ENCODE assay signal across 8 cellular contexts in genomic region chr22:36853407-36854099, GRCh38. TPM values are rescaled to one million over a fixed set of nuclear protein-coding genes. Genes with fewer than 3 reads are reported as not detected.
A peak's percentile ranks its signal among the peaks of the same experiment; 100 is the strongest.
DNase-seq lines count a peak whose midpoint lies in the region; ATAC-seq and TF ChIP-seq lines count a peak whose summit lies in the region.

No MANE protein-coding gene starts in this region.

- 85% methylated on average over 12 of the region's 16 CpGs for WGBS in mesenchymal stem cell

- H3K27ac ChIP-seq in mesenchymal stem cell (ENCODE audit: low read length, poor library complexity, severe bottlenecking), result no peak overlapping the region

- no peak overlapping the region for H2BK15ac ChIP-seq in mesenchymal stem cell (ENCODE audit: low read depth, poor library complexity, severe bottlenecking)

- H3K14ac ChIP-seq in mesenchymal stem cell (ENCODE audit: low read length in 2 of 2), result no peak overlapping the region

- TF ChIP-seq CTCF in NB4 (IDR thresholded peaks at IDR 0.05; ENCODE audit: low read depth, low read length) (peak; percentile 74), chondrocyte (IDR thresholded peaks at IDR 0.05) (peak; percentile 78)

- no peak overlapping the region for H2BK12ac ChIP-seq in mesenchymal stem cell (ENCODE audit: low read length in 2 of 2)

- no peak overlapping the region for H2BK120ac ChIP-seq in mesenchymal stem cell (ENCODE audit: low read depth, low read length)

- peaks cover 2% of the 10 kb centered on the region for H3K4me1 ChIP-seq in mesenchymal stem cell (ENCODE audit: control insufficient read depth, insufficient read depth, low read depth, low read length)

- H3K36me3 ChIP-seq in mesenchymal stem cell (ENCODE audit: control insufficient read depth in 1 of 2, insufficient read depth in 2 of 2, low read depth in 1 of 2, low read length in 2 of 2), result no peaks in the 10 kb centered on the region

- peaks cover 5% of the 10 kb centered on the region for H3K4me1 Mint-ChIP-seq in chondrocyte (ENCODE audit: low read depth)

- H2AK5ac ChIP-seq in mesenchymal stem cell (ENCODE audit: low read length, severe bottlenecking), result no peak overlapping the region

- H2AFZ ChIP-seq in mesenchymal stem cell (ENCODE audit: low read depth, low read length), result no peak overlapping the region

- no peak overlapping the region for H3K23ac ChIP-seq in mesenchymal stem cell (ENCODE audit: low read length in 2 of 2)

- DNase-seq in NCI-H1436 (lab: John Stamatoyannopoulos, UW), result peak; percentile 37
- no peak for DNase-seq in NCI-H1436 treated with DMSO at 0.1 percent for 48 hours (lab: John Stamatoyannopoulos, UW)
- DNase-seq in NB4 (ENCODE audit: low read depth), result peak; percentile 73
- peak; percentile 75 for DNase-seq in activated CD4-positive, alpha-beta T cell treated with anti-CD3 and anti-CD28 coated beads for 1 hour
- no peak for DNase-seq in chondrocyte (ENCODE audit: low spot score)
- peak; percentile 29 for DNase-seq in mesenchymal stem cell
- peak; percentile 82 for DNase-seq in stimulated activated CD8-positive, alpha-beta memory T cell treated with anti-CD3 and anti-CD28 coated beads, Interleukin-4, amount 100 ng/mL, for 24 hours (ENCODE audit: low read depth)

- H3K4me3 Mint-ChIP-seq in chondrocyte (ENCODE audit: unreplicated experiment), result no peak overlapping the region

- H3K4me3 ChIP-seq in NB4 (ENCODE audit: low read depth, low read length) (no peak overlapping the region), mesenchymal stem cell (ENCODE audit: insufficient read depth in 1 of 2, low read depth in 1 of 2, low read length in 2 of 2) (no peak overlapping the region)

- H3K9me3 Mint-ChIP-seq in chondrocyte (ENCODE audit: low read depth), result no peaks in the 10 kb centered on the region

- H3K36me3 Mint-ChIP-seq in chondrocyte (ENCODE audit: low read depth), result no peaks in the 10 kb centered on the region

- H3K27me3 Mint-ChIP-seq in chondrocyte (ENCODE audit: low read depth), result peaks cover 39% of the 10 kb centered on the region

- ATAC-seq in GM18498 (IDR thresholded peaks at IDR 0.05; ENCODE audit: unreplicated experiment), result no peak

- H3K27me3 ChIP-seq in mesenchymal stem cell (ENCODE audit: control insufficient read depth in 1 of 2, insufficient read depth in 1 of 2, low read length in 2 of 2), result peaks cover 49 to 65% of the 10 kb centered on the region in 2 experiments

- no peaks in the 10 kb centered on the region for H3K79me1 ChIP-seq in mesenchymal stem cell (replicated peaks; ENCODE audit: low read length, poor library complexity, severe bottlenecking)

- H3K27ac Mint-ChIP-seq in chondrocyte (ENCODE audit: unreplicated experiment), result no peak overlapping the region

- no peak overlapping the region for H4K91ac ChIP-seq in mesenchymal stem cell (ENCODE audit: low read length)

- no peak overlapping the region for H3K18ac ChIP-seq in mesenchymal stem cell (ENCODE audit: low read depth in 1 of 2, low read length in 2 of 2)

- peak overlapping the region; percentile 21 for H4K8ac ChIP-seq in mesenchymal stem cell (ENCODE audit: low read length)

- no peak overlapping the region for H3K4me2 ChIP-seq in mesenchymal stem cell (ENCODE audit: low read length, poor library complexity, severe bottlenecking)

- no peak overlapping the region for H2BK5ac ChIP-seq in mesenchymal stem cell (ENCODE audit: low read depth, low read length, poor library complexity, severe bottlenecking)

- TF ChIP-seq POLR2A in NB4 (IDR thresholded peaks at IDR 0.05; ENCODE audit: extremely low read depth, insufficient read length), result no peak

- H3K9me3 ChIP-seq in mesenchymal stem cell (ENCODE audit: control insufficient read depth, low read length), result peaks cover 4% of the 10 kb centered on the region

- no peak overlapping the region for H3K9ac ChIP-seq in mesenchymal stem cell (ENCODE audit: low read length)

- no peak overlapping the region for H3K4ac ChIP-seq in mesenchymal stem cell (ENCODE audit: low read depth in 1 of 2, low read length in 2 of 2)

RNA-seq across cellular contexts. Expression of gene NCF4, which starts 7.3 kb away (rescaled TPM):
- total RNA-seq in chondrocyte, result not detected in 3 replicates
- polyA plus RNA-seq in mesenchymal stem cell (2013, experiment 1 of 2), result not detected
- polyA plus RNA-seq in mesenchymal stem cell (2013, experiment 2 of 2), result not detected

RNA-seq across cellular contexts. Expression of gene PVALB, which starts 36.7 kb away (rescaled TPM):
- total RNA-seq in chondrocyte, result not detected in 3 replicates
- not detected for polyA plus RNA-seq in mesenchymal stem cell (2013, experiment 1 of 2)
- not detected for polyA plus RNA-seq in mesenchymal stem cell (2013, experiment 2 of 2)

RNA-seq across cellular contexts. Expression of gene CSF2RB, which starts 59.9 kb away (rescaled TPM):
- 0.05 to 0.19 TPM (median 0.08 TPM) in 3 replicates for total RNA-seq in chondrocyte
- polyA plus RNA-seq in mesenchymal stem cell (2013, experiment 1 of 2), result not detected
- not detected for polyA plus RNA-seq in mesenchymal stem cell (2013, experiment 2 of 2)

Comparison
In these comparisons a context has a peak if more than half of its experiments do, and no peak if none do; other contexts are left out.
1. DNase-seq: peak in NCI-H1436 (single experiment), NB4 (single experiment), activated CD4-positive, alpha-beta T cell treated with anti-CD3 and anti-CD28 coated beads for 1 hour (single experiment), mesenchymal stem cell (single experiment) and stimulated activated CD8-positive, alpha-beta memory T cell treated with anti-CD3 and anti-CD28 coated beads, Interleukin-4, amount 100 ng/mL, for 24 hours (single experiment); none in NCI-H1436 treated with DMSO at 0.1 percent for 48 hours (single experiment) and chondrocyte (single experiment).